ENCODE assay signal across 17 cellular contexts in genomic region chr6:106083618-106084017, GRCh38. TPM values are rescaled to one million over a fixed set of nuclear protein-coding genes. Genes with fewer than 3 reads are reported as not detected.
DNase-seq lines count a peak whose midpoint lies in the region; ATAC-seq, FAIRE-seq and TF ChIP-seq lines count a peak whose summit lies in the region.
"Had no signal": no experiment of that assay in that cellular context is flagged by ENCODE, and none has a peak within 500 bp of the region (broad histone marks: within the 10 kb centered on the region; RNA-seq: fewer than 3 reads in every experiment).

No MANE protein-coding gene starts in this region.

- TF ChIP-seq POLR2A in A549 (IDR thresholded peaks at IDR 0.05; ENCODE audit: low read length): no peak

- peaks cover 6% of the 10 kb centered on the region for H3K79me2 ChIP-seq in fibroblast of lung (ENCODE audit: control insufficient read depth, insufficient read depth, low read length)

- H3K9me3 ChIP-seq in A549 (no peaks in the 10 kb centered on the region), fibroblast of lung (ENCODE audit: control insufficient read depth, insufficient read depth, low read depth, low read length) (no peaks in the 10 kb centered on the region)

- H3K27me3 ChIP-seq in fibroblast of lung (ENCODE audit: control insufficient read depth, insufficient read depth, low read length): no peaks in the 10 kb centered on the region

- no peaks in the 10 kb centered on the region for H3K36me3 ChIP-seq in fibroblast of lung (ENCODE audit: control insufficient read depth, insufficient read depth, low read length)

- H3K4me3 ChIP-seq in A549: no peak overlapping the region
- H3K4me3 ChIP-seq in fibroblast of lung (replicated peaks in 1 of 4; ENCODE audit: control extremely low read depth in 1 of 4, insufficient read depth in 1 of 4, low read depth in 3 of 4, low read length in 4 of 4): no peak overlapping the region

- no peak for TF ChIP-seq RAD21 in A549 (conservative IDR thresholded peaks at IDR 0.05 in 1 of 2, IDR thresholded peaks at IDR 0.05 in 1 of 2)

- no peak overlapping the region for H3K9ac ChIP-seq in fibroblast of lung (ENCODE audit: insufficient read depth, low read length)

- DNase-seq in A549 (ENCODE audit: low read depth in 1 of 2, low spot score in 1 of 2) (no peak), CD14-positive monocyte (ENCODE audit: low spot score) (no peak), RPMI8226 (peak; percentile 59), fibroblast of lung (ENCODE audit: low read depth in 2 of 2) (no peak), foreskin melanocyte (no peak)
- DNase-seq: head of caudate nucleus, left cardiac atrium, NCI-H1105, NCI-H524 treated with DMSO at 0.1 percent for 48 hours, substantia nigra had no signal

- H3K36me3 Mint-ChIP-seq in CD14-positive monocyte: peaks cover 0 to 7% of the 10 kb centered on the region in 2 donors

- H3K27ac Mint-ChIP-seq in CD14-positive monocyte: peak overlapping the region; percentile 30 to 97 (median 92)

- H4K20me1 ChIP-seq in fibroblast of lung (ENCODE audit: control insufficient read depth, extremely low read depth, insufficient read depth, low read length): no peaks in the 10 kb centered on the region

- peaks cover 0 to 3% (median 2%) of the 10 kb centered on the region in 3 donors for H3K27me3 Mint-ChIP-seq in CD14-positive monocyte (ENCODE audit: low read depth in 3 of 3)

- H3K4me3 Mint-ChIP-seq in CD14-positive monocyte: no peak overlapping the region
- H3K4me3 Mint-ChIP-seq: nephron had no signal

- no peak for FAIRE-seq in A549 (lab: Jason Lieb, UNC)
- FAIRE-seq: HTR-8/SVneo, TTC549 had no signal

- no peak for ATAC-seq in A549
- ATAC-seq in GM19452 (IDR thresholded peaks at IDR 0.05; ENCODE audit: unreplicated experiment): no peak
- no peak for ATAC-seq in HG03378 (IDR thresholded peaks at IDR 0.05; ENCODE audit: unreplicated experiment)
- ATAC-seq in HG03460 (IDR thresholded peaks at IDR 0.05; ENCODE audit: unreplicated experiment): no peak
- ATAC-seq: Right ventricle myocardium inferior had no signal

- H2AFZ ChIP-seq in fibroblast of lung (ENCODE audit: low read length): no peak overlapping the region

- H3K27ac ChIP-seq in A549 (peak overlapping the region; percentile 87 to 88), fibroblast of lung (ENCODE audit: insufficient read depth, low read length) (peak overlapping the region; percentile 58)

- peaks cover 48% of the 10 kb centered on the region for H3K4me1 Mint-ChIP-seq in CD14-positive monocyte

- intact Hi-C loops in CD14-positive monocyte (cut with micrococcal nuclease): loop anchor here (5.0 to 10.0 kb wide), 5 partner anchors 89 to 289 kb away; no protein-coding TSS in a partner anchor

- POLR2A ChIA-PET in A549 (lab: Yijun Ruan, JAX): no interaction called here

- 82% methylated on average over 2 of the region's 2 CpGs for WGBS in A549 (ENCODE audit: missing lambda C conversion rate)

- TF ChIP-seq EP300 in A549 (IDR thresholded peaks at IDR 0.05): no peak

- H3K4me1 ChIP-seq in A549 (peaks cover 31% of the 10 kb centered on the region), fibroblast of lung (ENCODE audit: control insufficient read depth, extremely low read depth, insufficient read depth, low read length) (peaks cover 13% of the 10 kb centered on the region)

- H3K4me2 ChIP-seq in A549 (no peak overlapping the region), fibroblast of lung (ENCODE audit: extremely low read depth, insufficient read depth, low read length) (no peak overlapping the region)

- no peaks in the 10 kb centered on the region for H3K9me3 Mint-ChIP-seq in CD14-positive monocyte
- H3K9me3 Mint-ChIP-seq: nephron had no signal

- CTCF ChIA-PET in A549 (lab: Yijun Ruan, JAX): interaction anchor here (0.6 to 1.4 kb wide), 7 partner anchors 8 to 599 kb away, joined by 3 to 4 read pairs (median 4); no protein-coding TSS in a partner anchor

- TF ChIP-seq CTCF in A549 (IDR thresholded peaks at IDR 0.05): no peak
- no peak for TF ChIP-seq CTCF in CD14-positive monocyte (IDR thresholded peaks at IDR 0.05)
- no peak for TF ChIP-seq CTCF in fibroblast of lung (conservative IDR thresholded peaks at IDR 0.05 in 1 of 2, IDR thresholded peaks at IDR 0.05 in 1 of 2; ENCODE audit: low read depth in 1 of 2, low read length in 2 of 2)

TF ChIP-seq in A549, 52 proteins besides CTCF, POLR2A, EP300 and RAD21:
- TF ChIP-seq HOXB5 (CRISPR knock-in tag; IDR thresholded peaks at IDR 0.05): no peak
- no peak for TF ChIP-seq KDM1A (IDR thresholded peaks at IDR 0.05; ENCODE audit: low read depth)
- no peak for TF ChIP-seq JUNB (IDR thresholded peaks at IDR 0.05)
- no peak for TF ChIP-seq MAX (IDR thresholded peaks at IDR 0.05)
- TF ChIP-seq FOXS1 (CRISPR knock-in tag; IDR thresholded peaks at IDR 0.05): no peak
- TF ChIP-seq PHF8 (IDR thresholded peaks at IDR 0.05; ENCODE audit: borderline replicate concordance, low read depth): no peak
- TF ChIP-seq HEYL (CRISPR knock-in tag; IDR thresholded peaks at IDR 0.05): no peak
- TF ChIP-seq NR3C1 (IDR thresholded peaks at IDR 0.05): no peak
- no peak for TF ChIP-seq FOSB (CRISPR knock-in tag; IDR thresholded peaks at IDR 0.05)

RNA-seq across cellular contexts. Expression of gene PRDM1, which starts 2.5 kb away (rescaled TPM):
- polyA plus RNA-seq in A549 (2011; rRNA removed) (9.0 and 11.2 TPM in 2 replicates), A549 (2017; fragmentation: RNase III; extraction: RNeasy Plus Mini Kit Qiagen cat#74134 plus additional on column Dnase treatment) (2.5 to 3.0 TPM (median 2.6 TPM) in 3 replicates), CD14-positive monocyte (1 to 10 TPM; 1.8 to 5.2 TPM), fibroblast of lung (2.8 TPM in 2 replicates)
- 6.1 and 8.7 TPM in 2 replicates for polyA plus RNA-seq in A549 (2012; cell fraction: cytosol; rRNA removed)
- polyA plus RNA-seq in A549 (2012; cell fraction: nucleus; rRNA removed): 19.1 and 19.2 TPM in 2 replicates
- 29.0 and 29.1 TPM in 2 replicates for polyA minus RNA-seq in A549 (2011; rRNA and poly(A)+ RNA removed)
- 2.3 and 5.4 TPM in 2 replicates for total RNA-seq in fibroblast of lung
- polyA plus RNA-seq in fibroblast of lung (2012): 1.9 and 2.1 TPM in 2 replicates
- polyA minus RNA-seq in fibroblast of lung (ENCODE audit: low replicate concordance): 5.4 and 9.6 TPM in 2 replicates
